Comparison of ENCODE assay signal across 17 cellular contexts in the genomic region with DNA sequence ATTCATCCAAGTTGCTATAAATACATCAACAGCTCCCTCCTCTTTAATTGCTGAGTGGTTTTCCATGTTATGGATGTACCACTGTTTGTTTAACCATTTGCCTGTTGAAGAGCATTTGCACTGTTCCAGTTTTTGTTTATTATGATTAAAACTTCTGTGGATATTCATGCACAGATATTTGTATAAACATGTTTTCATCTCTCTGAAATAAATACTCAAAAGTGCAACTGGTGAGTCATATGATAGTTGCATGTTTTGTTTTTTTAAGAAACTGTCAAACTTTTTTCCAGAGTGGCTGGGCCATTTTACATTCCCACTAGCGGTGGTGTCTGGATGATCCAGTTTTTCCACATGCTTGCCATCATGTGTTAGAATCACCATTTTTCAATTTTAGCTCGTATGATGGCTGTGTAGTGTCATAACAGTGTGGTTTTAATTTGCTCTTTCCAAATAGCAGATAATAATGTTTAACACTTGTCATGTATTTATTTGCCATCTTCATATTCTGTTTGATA. TPM values are rescaled to one million over a fixed set of nuclear protein-coding genes. Genes with fewer than 3 reads are reported as not detected.
"Had no signal": no experiment of that assay in that cellular context is flagged by ENCODE, and none has a peak within 500 bp of the region (broad histone marks: within the 10 kb centered on the region; RNA-seq: fewer than 3 reads in every experiment).

No MANE protein-coding gene starts in this region.

- H3K9me3 ChIP-seq: colonic mucosa, gastrocnemius medialis, neutrophil had no signal

- H3K27me3 ChIP-seq: colonic mucosa, gastrocnemius medialis, heart left ventricle, neutrophil, transverse colon had no signal

- H3K4me3 ChIP-seq: colonic mucosa, gastrocnemius medialis, heart left ventricle, transverse colon had no signal

- DNase-seq: activated CD4-positive, alpha-beta memory T cell treated with anti-CD3 and anti-CD28 coated beads, Interleukin-2, amount 10 ng/mL, durations not matched to agents 7 days and 5 days; activated CD4-positive, alpha-beta T cell treated with anti-CD3 and anti-CD28 coated beads for 4 hours; activated effector memory CD4-positive, alpha-beta T cell treated with anti-CD3 and anti-CD28 coated beads, Interleukin-2, amount 50 U/mL, for 16 hours; activated T-cell treated with anti-CD3 and anti-CD28 coated beads, Interleukin-2, amount 50 U/mL, for 48 hours; caudate nucleus; colonic mucosa; gastrocnemius medialis; heart left ventricle; left cardiac atrium; naive B cell; retina; stimulated activated CD4-positive, alpha-beta T cell treated with anti-CD3 and anti-CD28 coated beads, Interleukin-2, amount 100 ng/mL, for 48 hours; stimulated activated naive B cell treated with anti-CD40 and anti-IgM and Interleukin-4, amounts not matched to agents 10 μg/mL and 1 μg/mL and 100 μg/mL, for 72 hours; substantia nigra; T-helper 17 cell; transverse colon had no signal

- H3K4me1 ChIP-seq: colonic mucosa, gastrocnemius medialis, transverse colon had no signal

- H3K27ac ChIP-seq: colonic mucosa, heart left ventricle, neutrophil, transverse colon had no signal

- H3K36me3 ChIP-seq: colonic mucosa, gastrocnemius medialis, heart left ventricle, neutrophil, transverse colon had no signal

- ATAC-seq: gastrocnemius medialis; heart left ventricle; left cardiac atrium; stimulated activated naive B cell treated with anti-CD40 and anti-IgM and Interleukin-4, amounts not matched to agents 10 μg/mL and 1 μg/mL and 100 μg/mL, for 72 hours; T-helper 17 cell had no signal

RNA-seq across cellular contexts. Expression of a gene that starts 33.6 kb away (rescaled TPM):
- total RNA-seq: activated CD4-positive, alpha-beta memory T cell treated with anti-CD3 and anti-CD28 coated beads, Interleukin-2, amount 10 ng/mL, durations not matched to agents 7 days and 5 days; T-helper 17 cell had no signal
